8 cellular contexts compared by ENCODE assay signal in genomic region chr3:184315871-184316661, GRCh38. TPM values are rescaled to one million over a fixed set of nuclear protein-coding genes. Genes with fewer than 3 reads are reported as not detected.
DNase-seq lines count a peak whose midpoint lies in the region; ATAC-seq, FAIRE-seq and TF ChIP-seq lines count a peak whose summit lies in the region.

No MANE protein-coding gene starts in this region.

- no peaks in the 10 kb centered on the region for H3K9me2 ChIP-seq in Loucy (replicated peaks; ENCODE audit: low read depth, low read length)

- peak overlapping the region; percentile 98 for H3K27ac ChIP-seq in BLaER1

- H3K27me3 ChIP-seq in BLaER1 (no peaks in the 10 kb centered on the region), Loucy (ENCODE audit: insufficient read depth, low read length, poor library complexity, severe bottlenecking) (no peaks in the 10 kb centered on the region), bronchial epithelial cell (ENCODE audit: control insufficient read depth, insufficient read depth, low read length) (no peaks in the 10 kb centered on the region), mucosa of stomach (ENCODE audit: control insufficient read depth, insufficient read depth, low read length) (no peaks in the 10 kb centered on the region)

- H3K79me2 ChIP-seq in Loucy (ENCODE audit: insufficient read depth, low read length): peaks cover 66% of the 10 kb centered on the region

- peak overlapping the region; percentile 95 for H3K9ac ChIP-seq in BLaER1
- peak overlapping the region; percentile 98 for H3K9ac ChIP-seq in Loucy (ENCODE audit: low read depth, low read length, poor library complexity, severe bottlenecking)
- peak overlapping the region; percentile 98 for H3K9ac ChIP-seq in mucosa of stomach (ENCODE audit: low read length)

- peaks cover 62% of the 10 kb centered on the region for H4K20me1 ChIP-seq in BLaER1
- peaks cover 63% of the 10 kb centered on the region for H4K20me1 ChIP-seq in Loucy (ENCODE audit: insufficient read depth, low read length, poor library complexity, severe bottlenecking)

- H3K9me3 ChIP-seq in BLaER1: no peaks in the 10 kb centered on the region
- H3K9me3 ChIP-seq in Loucy (ENCODE audit: insufficient read depth, low read depth, low read length): no peaks in the 10 kb centered on the region
- H3K9me3 ChIP-seq in mucosa of stomach (ENCODE audit: control insufficient read depth, low read length): no peaks in the 10 kb centered on the region

- H3K4me1 ChIP-seq in BLaER1: peaks cover 46% of the 10 kb centered on the region
- H3K4me1 ChIP-seq in Loucy (ENCODE audit: insufficient read depth, low read length, poor library complexity, severe bottlenecking): peaks cover 29% of the 10 kb centered on the region
- peaks cover 31% of the 10 kb centered on the region for H3K4me1 ChIP-seq in mucosa of stomach (ENCODE audit: control insufficient read depth, insufficient read depth, low read length)

- FAIRE-seq in bronchial epithelial cell (lab: Jason Lieb, UNC): no peak

- ATAC-seq in GM18858 (IDR thresholded peaks at IDR 0.05; ENCODE audit: unreplicated experiment) (no peak), HG03280 (IDR thresholded peaks at IDR 0.05; ENCODE audit: unreplicated experiment) (no peak)

- H2AFZ ChIP-seq in Loucy (ENCODE audit: low read length): no peak overlapping the region

- DNase-seq in bronchial epithelial cell (ENCODE audit: low read depth): no peak
- no peak for DNase-seq in activated CD4-positive, CD25-positive, alpha-beta regulatory T cell (lab: John Stamatoyannopoulos, UW)
- no peak for DNase-seq in NCI-H1436 treated with DMSO at 0.1 percent for 48 hours (lab: John Stamatoyannopoulos, UW)

- TF ChIP-seq CTCF in Loucy (conservative IDR thresholded peaks at IDR 0.05; ENCODE audit: low read length): no peak
- no peak for TF ChIP-seq CTCF in bronchial epithelial cell (IDR thresholded peaks at IDR 0.05; ENCODE audit: insufficient read depth, low read length, severe bottlenecking)

- H3K4me2 ChIP-seq in BLaER1 (peak overlapping the region; percentile 95), Loucy (ENCODE audit: low read depth, low read length, poor library complexity, severe bottlenecking) (peak overlapping the region; percentile 99)

- H3K4me3 ChIP-seq in BLaER1 (peak overlapping the region; percentile 86), Loucy (ENCODE audit: low read length, poor library complexity, severe bottlenecking) (peak overlapping the region; percentile 100), bronchial epithelial cell (ENCODE audit: low read depth, low read length) (peak overlapping the region; percentile 59), mucosa of stomach (ENCODE audit: low read length) (peak overlapping the region; percentile 88)

- H3K36me3 ChIP-seq in BLaER1 (peaks cover 52% of the 10 kb centered on the region), Loucy (ENCODE audit: insufficient read depth, low read length) (peaks cover 33% of the 10 kb centered on the region; the same call in 1 of the 2 replicates), bronchial epithelial cell (ENCODE audit: control insufficient read depth, insufficient read depth, low read length) (peaks cover 21% of the 10 kb centered on the region), mucosa of stomach (ENCODE audit: control insufficient read depth, insufficient read depth, low read length) (peaks cover 10% of the 10 kb centered on the region)

- no peaks in the 10 kb centered on the region for H3F3A ChIP-seq in Loucy (ENCODE audit: low read depth)

RNA-seq across cellular contexts. Expression of gene EIF4G1, which starts 1.7 kb away (rescaled TPM):
- 244 and 339 TPM in 2 replicates for total RNA-seq in bronchial epithelial cell

RNA-seq across cellular contexts. Expression of gene PSMD2, which starts 17.0 kb away (rescaled TPM):
- 507 and 526 TPM in 2 replicates for total RNA-seq in bronchial epithelial cell

RNA-seq across cellular contexts. Expression of gene FAM131A, which starts 21.3 kb away (rescaled TPM):
- 18.2 and 25.5 TPM in 2 replicates for total RNA-seq in bronchial epithelial cell

RNA-seq across cellular contexts. Expression of gene ECE2, which starts 40.2 kb away (rescaled TPM):
- total RNA-seq in bronchial epithelial cell: not detected in 2 replicates

RNA-seq across cellular contexts. Expression of gene CLCN2, which starts 45.3 kb away (rescaled TPM):
- total RNA-seq in bronchial epithelial cell: 2.0 and 2.1 TPM in 2 replicates
